1 cellular context compared by ENCODE assay signal in the genomic region with DNA sequence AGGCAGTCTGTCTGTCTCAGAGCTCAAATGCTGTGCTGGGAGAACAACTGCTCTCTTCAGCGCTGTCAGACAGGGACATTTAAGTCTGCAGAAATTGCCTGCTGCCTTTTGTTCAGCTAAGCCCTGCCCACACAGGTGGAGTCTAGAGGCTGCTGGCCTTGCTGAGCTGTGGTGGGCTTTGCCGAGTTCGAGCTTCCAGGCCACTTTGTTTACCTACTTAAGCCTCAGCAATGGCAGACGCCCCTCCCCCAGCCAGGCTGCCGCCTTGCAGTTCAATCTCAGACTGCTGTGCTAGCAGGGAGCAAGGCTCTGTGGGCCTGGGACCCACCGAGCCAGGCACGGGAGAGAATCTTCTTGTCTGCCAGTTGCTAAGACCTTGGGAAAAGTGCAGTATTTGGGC.
TF ChIP-seq lines count a peak whose summit lies in the region.

No MANE protein-coding gene starts in this region.

TF ChIP-seq in GM23338, 12 proteins besides CTCF, POLR2A, EP300 and RAD21 (continued from another document):
- TF ChIP-seq, protein P1, sequence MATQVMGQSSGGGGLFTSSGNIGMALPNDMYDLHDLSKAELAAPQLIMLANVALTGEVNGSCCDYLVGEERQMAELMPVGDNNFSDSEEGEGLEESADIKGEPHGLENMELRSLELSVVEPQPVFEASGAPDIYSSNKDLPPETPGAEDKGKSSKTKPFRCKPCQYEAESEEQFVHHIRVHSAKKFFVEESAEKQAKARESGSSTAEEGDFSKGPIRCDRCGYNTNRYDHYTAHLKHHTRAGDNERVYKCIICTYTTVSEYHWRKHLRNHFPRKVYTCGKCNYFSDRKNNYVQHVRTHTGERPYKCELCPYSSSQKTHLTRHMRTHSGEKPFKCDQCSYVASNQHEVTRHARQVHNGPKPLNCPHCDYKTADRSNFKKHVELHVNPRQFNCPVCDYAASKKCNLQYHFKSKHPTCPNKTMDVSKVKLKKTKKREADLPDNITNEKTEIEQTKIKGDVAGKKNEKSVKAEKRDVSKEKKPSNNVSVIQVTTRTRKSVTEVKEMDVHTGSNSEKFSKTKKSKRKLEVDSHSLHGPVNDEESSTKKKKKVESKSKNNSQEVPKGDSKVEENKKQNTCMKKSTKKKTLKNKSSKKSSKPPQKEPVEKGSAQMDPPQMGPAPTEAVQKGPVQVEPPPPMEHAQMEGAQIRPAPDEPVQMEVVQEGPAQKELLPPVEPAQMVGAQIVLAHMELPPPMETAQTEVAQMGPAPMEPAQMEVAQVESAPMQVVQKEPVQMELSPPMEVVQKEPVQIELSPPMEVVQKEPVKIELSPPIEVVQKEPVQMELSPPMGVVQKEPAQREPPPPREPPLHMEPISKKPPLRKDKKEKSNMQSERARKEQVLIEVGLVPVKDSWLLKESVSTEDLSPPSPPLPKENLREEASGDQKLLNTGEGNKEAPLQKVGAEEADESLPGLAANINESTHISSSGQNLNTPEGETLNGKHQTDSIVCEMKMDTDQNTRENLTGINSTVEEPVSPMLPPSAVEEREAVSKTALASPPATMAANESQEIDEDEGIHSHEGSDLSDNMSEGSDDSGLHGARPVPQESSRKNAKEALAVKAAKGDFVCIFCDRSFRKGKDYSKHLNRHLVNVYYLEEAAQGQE (IDR thresholded peaks at IDR 0.05; ENCODE audit: unreplicated experiment): no peak
- TF ChIP-seq STAT1 (IDR thresholded peaks at IDR 0.05; ENCODE audit: unreplicated experiment): no peak
- no peak for TF ChIP-seq CREB1 (CRISPR knock-in tag; IDR thresholded peaks at IDR 0.05; ENCODE audit: low read depth)
- TF ChIP-seq EZH2phosphoT487 (IDR thresholded peaks at IDR 0.05; ENCODE audit: unreplicated experiment): no peak
- TF ChIP-seq ZNF462 (CRISPR knock-in tag; IDR thresholded peaks at IDR 0.05): no peak
TF ChIP-seq in GM23338: peak in this region for 0.
